Comparison of ENCODE assay signal across 3 cellular contexts in the genomic region with DNA sequence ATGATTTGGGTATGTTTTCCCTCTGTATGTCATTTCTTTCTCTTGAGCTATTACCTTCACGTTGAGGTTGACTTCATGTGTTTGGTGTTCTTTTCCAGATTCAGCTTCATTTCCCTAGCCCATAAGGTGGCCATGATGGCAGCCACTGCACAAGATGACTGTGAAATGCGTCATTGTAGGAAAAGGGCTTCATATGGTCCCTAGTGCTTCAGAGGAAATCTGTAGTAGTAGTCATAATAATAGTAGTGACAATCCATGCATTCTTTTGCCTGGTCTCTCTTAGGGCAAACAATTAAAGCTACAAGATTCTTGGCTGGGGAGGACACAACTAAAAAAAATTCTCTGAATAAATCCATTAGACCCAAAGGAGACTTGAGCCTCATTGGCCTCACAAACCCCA.
A peak's percentile ranks its signal among the peaks of the same experiment; 100 is the strongest.
TF ChIP-seq lines count a peak whose summit lies in the region.

No MANE protein-coding gene starts in this region.

TF ChIP-seq in liver, 16 proteins besides CTCF, POLR2A, EP300 and RAD21:
- TF ChIP-seq FOXA1 (IDR thresholded peaks at IDR 0.05): no peak
- no peak for TF ChIP-seq YY1 (IDR thresholded peaks at IDR 0.05)
- TF ChIP-seq RXRA (IDR thresholded peaks at IDR 0.05): no peak
- TF ChIP-seq EGR1 (IDR thresholded peaks at IDR 0.05; ENCODE audit: low read depth in 2 of 2): no peak
- TF ChIP-seq, protein P1, sequence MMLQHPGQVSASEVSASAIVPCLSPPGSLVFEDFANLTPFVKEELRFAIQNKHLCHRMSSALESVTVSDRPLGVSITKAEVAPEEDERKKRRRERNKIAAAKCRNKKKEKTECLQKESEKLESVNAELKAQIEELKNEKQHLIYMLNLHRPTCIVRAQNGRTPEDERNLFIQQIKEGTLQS (IDR thresholded peaks at IDR 0.05): no peak
- TF ChIP-seq, protein P2, sequence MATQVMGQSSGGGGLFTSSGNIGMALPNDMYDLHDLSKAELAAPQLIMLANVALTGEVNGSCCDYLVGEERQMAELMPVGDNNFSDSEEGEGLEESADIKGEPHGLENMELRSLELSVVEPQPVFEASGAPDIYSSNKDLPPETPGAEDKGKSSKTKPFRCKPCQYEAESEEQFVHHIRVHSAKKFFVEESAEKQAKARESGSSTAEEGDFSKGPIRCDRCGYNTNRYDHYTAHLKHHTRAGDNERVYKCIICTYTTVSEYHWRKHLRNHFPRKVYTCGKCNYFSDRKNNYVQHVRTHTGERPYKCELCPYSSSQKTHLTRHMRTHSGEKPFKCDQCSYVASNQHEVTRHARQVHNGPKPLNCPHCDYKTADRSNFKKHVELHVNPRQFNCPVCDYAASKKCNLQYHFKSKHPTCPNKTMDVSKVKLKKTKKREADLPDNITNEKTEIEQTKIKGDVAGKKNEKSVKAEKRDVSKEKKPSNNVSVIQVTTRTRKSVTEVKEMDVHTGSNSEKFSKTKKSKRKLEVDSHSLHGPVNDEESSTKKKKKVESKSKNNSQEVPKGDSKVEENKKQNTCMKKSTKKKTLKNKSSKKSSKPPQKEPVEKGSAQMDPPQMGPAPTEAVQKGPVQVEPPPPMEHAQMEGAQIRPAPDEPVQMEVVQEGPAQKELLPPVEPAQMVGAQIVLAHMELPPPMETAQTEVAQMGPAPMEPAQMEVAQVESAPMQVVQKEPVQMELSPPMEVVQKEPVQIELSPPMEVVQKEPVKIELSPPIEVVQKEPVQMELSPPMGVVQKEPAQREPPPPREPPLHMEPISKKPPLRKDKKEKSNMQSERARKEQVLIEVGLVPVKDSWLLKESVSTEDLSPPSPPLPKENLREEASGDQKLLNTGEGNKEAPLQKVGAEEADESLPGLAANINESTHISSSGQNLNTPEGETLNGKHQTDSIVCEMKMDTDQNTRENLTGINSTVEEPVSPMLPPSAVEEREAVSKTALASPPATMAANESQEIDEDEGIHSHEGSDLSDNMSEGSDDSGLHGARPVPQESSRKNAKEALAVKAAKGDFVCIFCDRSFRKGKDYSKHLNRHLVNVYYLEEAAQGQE (IDR thresholded peaks at IDR 0.05): no peak
- TF ChIP-seq ZBTB33 (IDR thresholded peaks at IDR 0.05): no peak
TF ChIP-seq in liver: peak in this region for 0.

TF ChIP-seq in HepG2, 621 proteins besides CTCF, POLR2A, EP300 and RAD21:
- TF ChIP-seq DR1 (CRISPR knock-in tag; IDR thresholded peaks at IDR 0.05) (no peak), HNRNPL (IDR thresholded peaks at IDR 0.05; ENCODE audit: low read depth, low read length) (no peak), BRCA1 (CRISPR knock-in tag; IDR thresholded peaks at IDR 0.05) (no peak), ZXDC (CRISPR knock-in tag; IDR thresholded peaks at IDR 0.05) (no peak), HMG20B (CRISPR knock-in tag; conservative IDR thresholded peaks at IDR 0.05) (no peak), RARG (CRISPR knock-in tag; IDR thresholded peaks at IDR 0.05; ENCODE audit: low read depth) (no peak), GABPB1 (CRISPR knock-in tag; IDR thresholded peaks at IDR 0.05) (no peak), STAT5B (CRISPR knock-in tag; IDR thresholded peaks at IDR 0.05) (no peak), FIP1L1 (IDR thresholded peaks at IDR 0.05; ENCODE audit: borderline replicate concordance, insufficient read depth, low read depth, low read length) (no peak), NCOR1 (IDR thresholded peaks at IDR 0.05; ENCODE audit: borderline replicate concordance, low read length) (no peak), CEBPZ (IDR thresholded peaks at IDR 0.05; ENCODE audit: low read length) (no peak)

TF ChIP-seq in GM12878, 131 proteins besides CTCF, POLR2A, EP300 and RAD21:
- no peak for TF ChIP-seq RELB (IDR thresholded peaks at IDR 0.05; ENCODE audit: low read depth)
- no peak for TF ChIP-seq HCFC1 (IDR thresholded peaks at IDR 0.05; ENCODE audit: low read length)
- TF ChIP-seq PBX3 (IDR thresholded peaks at IDR 0.05; ENCODE audit: insufficient replicate concordance, low read depth, low read length): no peak
- TF ChIP-seq SMC3 (IDR thresholded peaks at IDR 0.05; ENCODE audit: borderline replicate concordance, low read length): no peak
- no peak for TF ChIP-seq EZH2 (IDR thresholded peaks at IDR 0.05; ENCODE audit: borderline replicate concordance, control insufficient read depth, low read depth, low read length)
- no peak for TF ChIP-seq FOXM1 (IDR thresholded peaks at IDR 0.05; ENCODE audit: low read depth, low read length)
- no peak for TF ChIP-seq BCL11A (IDR thresholded peaks at IDR 0.05; ENCODE audit: low read depth, low read length)
- 0 out of 2 replicates have a peak, but pooled peaks have one; percentile 51 for TF ChIP-seq JUNB (IDR thresholded peaks at IDR 0.05)
- peak; percentile 51; the same call in 1 of the 2 replicates for TF ChIP-seq EED (IDR thresholded peaks at IDR 0.05; ENCODE audit: low read depth)
- no peak for TF ChIP-seq TARDBP (IDR thresholded peaks at IDR 0.05; ENCODE audit: borderline replicate concordance)
- TF ChIP-seq ZBED1 (IDR thresholded peaks at IDR 0.05; ENCODE audit: borderline replicate concordance): no peak
- TF ChIP-seq SP1 (IDR thresholded peaks at IDR 0.05; ENCODE audit: low read depth, low read length): no peak
- TF ChIP-seq IRF5 (IDR thresholded peaks at IDR 0.05; ENCODE audit: borderline replicate concordance): no peak
- TF ChIP-seq YY1 (IDR thresholded peaks at IDR 0.05; ENCODE audit: low read depth, low read length): 0 out of 2 replicates have a peak, but pooled peaks have one; percentile 12
- no peak for TF ChIP-seq USF1 (IDR thresholded peaks at IDR 0.05; ENCODE audit: borderline replicate concordance, extremely low read length, insufficient read depth, low read depth, low read length)
- no peak for TF ChIP-seq ZBTB40 (IDR thresholded peaks at IDR 0.05; ENCODE audit: borderline replicate concordance)
- TF ChIP-seq ZNF384 (IDR thresholded peaks at IDR 0.05; ENCODE audit: borderline replicate concordance, low read depth, low read length): no peak
- no peak for TF ChIP-seq SREBF2 (IDR thresholded peaks at IDR 0.05; ENCODE audit: low read length)
- no peak for TF ChIP-seq PML (IDR thresholded peaks at IDR 0.05; ENCODE audit: low read length)
- no peak for TF ChIP-seq TAF1 (IDR thresholded peaks at IDR 0.05; ENCODE audit: borderline replicate concordance, low read depth, low read length)
- TF ChIP-seq ETV6 (conservative IDR thresholded peaks at IDR 0.05 in 1 of 2, IDR thresholded peaks at IDR 0.05 in 1 of 2; ENCODE audit: borderline replicate concordance in 1 of 2, low read depth in 1 of 2): peak in 1 of 2 experiments; percentile 51; a peak in 1 of 4 replicates
